In the genomic region with DNA sequence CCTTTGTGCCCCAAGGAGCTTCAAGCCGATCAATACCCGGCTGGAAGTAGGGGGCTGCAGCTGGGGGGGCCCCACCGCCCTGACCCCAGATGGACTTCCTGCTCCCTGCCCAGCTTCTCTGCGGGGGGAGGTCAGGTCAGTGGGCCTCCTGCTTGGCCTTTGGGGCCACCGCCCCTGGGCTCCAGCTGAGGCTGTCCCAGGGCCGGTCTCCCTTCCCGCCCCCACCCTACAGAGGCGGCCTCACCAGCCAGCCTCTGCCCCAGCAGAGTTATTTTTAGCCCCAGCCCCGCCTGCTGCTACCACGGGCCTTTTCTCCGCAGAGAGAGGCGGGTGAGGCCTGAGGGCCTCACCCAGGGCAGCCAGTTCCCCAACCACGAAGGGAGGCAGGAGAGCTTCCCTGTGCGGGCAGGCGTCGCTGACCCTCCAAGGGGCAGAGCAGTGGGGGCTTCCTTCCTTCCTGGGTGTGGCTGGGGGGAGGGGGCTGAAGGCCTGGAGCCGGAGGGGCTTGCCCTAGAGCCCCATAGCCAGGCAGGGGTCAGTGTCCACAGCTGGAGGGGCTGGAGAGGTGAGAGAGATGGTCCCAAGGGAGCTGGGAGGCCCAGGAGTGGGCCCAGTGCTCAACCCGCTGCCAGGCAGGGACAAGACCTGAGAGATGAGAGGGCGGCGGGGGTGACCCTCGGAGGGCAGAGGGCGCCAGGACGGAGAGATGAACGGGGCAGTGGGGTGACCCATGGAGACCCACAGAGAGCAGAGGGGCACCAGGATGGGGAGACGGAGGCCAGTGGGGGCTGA, we compare ENCODE assay signal across 8 cellular contexts. TPM values are rescaled to one million over a fixed set of nuclear protein-coding genes. Genes with fewer than 3 reads are reported as not detected.
DNase-seq lines count a peak whose midpoint lies in the region; ATAC-seq and TF ChIP-seq lines count a peak whose summit lies in the region.

No MANE protein-coding gene starts in this region.

- no peaks in the 10 kb centered on the region for H3K9me3 ChIP-seq in stomach

- peaks cover 0 to 10% (median 6%) of the 10 kb centered on the region in 4 donors for H3K36me3 ChIP-seq in stomach

- H3K27ac ChIP-seq in stomach, result peak overlapping the region; percentile 95 to 97 (median 96)

- ATAC-seq in GM21786 (IDR thresholded peaks at IDR 0.05; ENCODE audit: unreplicated experiment), result peak; percentile 44
- no peak for ATAC-seq in GM21526 (IDR thresholded peaks at IDR 0.05; ENCODE audit: low FRiP score, unreplicated experiment)

- 22 to 60% (median 27%) methylated on average over 10 to 25 of the region's 25 CpGs for WGBS in stomach, 5 donors

- TF ChIP-seq CTCF in stomach (IDR thresholded peaks at IDR 0.05), result no peak

- intact Hi-C loops in stomach (cut with DNase I; ENCODE audit: low total_unique reads), result no loop called here

- DNase-seq in DMS53 treated with DMSO at 0.1 percent for 48 hours (lab: John Stamatoyannopoulos, UW; ENCODE audit: unreplicated experiment) (peak; percentile 46), NCI-H69 (lab: John Stamatoyannopoulos, UW) (peak; percentile 48), astrocyte of the hippocampus (ENCODE audit: low read depth, low spot score) (peak; percentile 61), left kidney (ENCODE audit: low read depth, low spot score) (peak; percentile 76), stomach (peak; percentile 90)
- DNase-seq in activated effector memory CD4-positive, alpha-beta T cell treated with Interleukin-2 at 50 U/mL for 16 hours, result no peak

- H3K4me3 ChIP-seq in stomach, result peak overlapping the region in 3 of 4 donors; percentile 9 to 18 (median 13)

- no peak for TF ChIP-seq EP300 in stomach (IDR thresholded peaks at IDR 0.05)

- TF ChIP-seq POLR2A in stomach (IDR thresholded peaks at IDR 0.05), result no peak

- no peaks in the 10 kb centered on the region for H3K27me3 ChIP-seq in stomach

- H3K4me1 ChIP-seq in stomach, result peaks cover 54 to 79% (median 78%) of the 10 kb centered on the region in 4 donors

RNA-seq across cellular contexts. Expression of gene PWWP2B, which starts 24.6 kb away (rescaled TPM):
- total RNA-seq in stomach, result 100 to 1,000 TPM in 1 of 5 donors, 10 to 100 TPM in 3, 1 to 10 TPM in 1; 8.5 to 167 (median 22.9) TPM
- 10 to 100 TPM; 14.2 to 24.4 (median 22.7) TPM for polyA plus RNA-seq in stomach
